Comparison of ENCODE assay signal across 28 cellular contexts in genomic region chr19:16931306-16931705, GRCh38. TPM values are rescaled to one million over a fixed set of nuclear protein-coding genes. Genes with fewer than 3 reads are reported as not detected.
"Had no signal": no experiment of that assay in that cellular context is flagged by ENCODE, and none has a peak within 500 bp of the region (broad histone marks: within the 10 kb centered on the region; RNA-seq: fewer than 3 reads in every experiment).

No MANE protein-coding gene starts in this region.

- H3K4me3 Mint-ChIP-seq: immature natural killer cell; mesothelial cell of epicardium; naive B cell; natural killer cell; nephron progenitor cell; neural progenitor cell; stimulated activated naive CD8-positive, alpha-beta T cell treated with anti-CD3 and anti-CD28 coated beads, Interleukin-15, Interleukin-2, amounts not matched to agents 100 ng/mL and 50 ng/mL, for 24 hours had no signal

- H3K27me3 ChIP-seq: heart left ventricle, neural progenitor cell, ovary, suprapubic skin, upper lobe of right lung had no signal

- H3K27ac Mint-ChIP-seq: immature natural killer cell; mesothelial cell of epicardium; naive B cell; natural killer cell; nephron progenitor cell; neural progenitor cell; stimulated activated naive CD8-positive, alpha-beta T cell treated with anti-CD3 and anti-CD28 coated beads, Interleukin-15, Interleukin-2, amounts not matched to agents 100 ng/mL and 50 ng/mL, for 24 hours had no signal

- DNase-seq: heart left ventricle; hypothalamus; immature natural killer cell; left ventricle myocardium inferior; mesendoderm; naive B cell; natural killer cell; nephron progenitor cell; ovary; retina; right cardiac atrium; small intestine; stimulated activated CD4-positive, alpha-beta T cell treated with anti-CD3 and anti-CD28 coated beads, Interleukin-1b, Interleukin-23, amount 100 ng/mL, for 48 hours; stimulated activated CD4-positive, alpha-beta T cell treated with anti-CD3 and anti-CD28 coated beads, Interleukin-2, amount 100 ng/mL, for 48 hours; stimulated activated CD4-positive, alpha-beta T cell treated with anti-CD3 and anti-CD28 coated beads, Interleukin-4, amount 100 ng/mL, for 4 hours; stimulated activated CD8-positive, alpha-beta memory T cell treated with anti-CD3 and anti-CD28 coated beads, Interleukin-4, amount 100 ng/mL, for 48 hours; stimulated activated naive CD4-positive, alpha-beta T cell; tibial artery; trophoblast cell had no signal

- H3K36me3 Mint-ChIP-seq: neural progenitor cell had no signal

- H3K9me3 ChIP-seq: ovary, prostate gland had no signal

- H3K9ac ChIP-seq: neural progenitor cell had no signal

- H3K4me1 Mint-ChIP-seq: immature natural killer cell, mesothelial cell of epicardium, naive B cell, natural killer cell, nephron progenitor cell, neural progenitor cell had no signal

- H3K4me2 ChIP-seq: neural progenitor cell had no signal

- ATAC-seq: heart left ventricle, natural killer cell, right cardiac atrium, sciatic nerve, upper lobe of right lung had no signal

- H3K4me1 ChIP-seq: heart left ventricle, left ventricle myocardium inferior, neural progenitor cell, prostate gland, suprapubic skin, tibial artery, upper lobe of right lung had no signal

- H3K4me3 ChIP-seq: heart left ventricle, left ventricle myocardium inferior, lung, neural progenitor cell, ovary, prostate gland, suprapubic skin, thoracic aorta, tibial artery, upper lobe of right lung had no signal

- H3K36me3 ChIP-seq: ovary, prostate gland, suprapubic skin, thoracic aorta, tibial artery, upper lobe of right lung had no signal

- H3K27ac ChIP-seq: heart left ventricle, left ventricle myocardium inferior, neural progenitor cell, ovary, prostate gland, suprapubic skin, thoracic aorta, tibial artery, upper lobe of right lung had no signal

- H2AFZ ChIP-seq: neural progenitor cell had no signal

RNA-seq across cellular contexts. Expression of gene F2RL3, which starts 42.5 kb away (rescaled TPM):
- total RNA-seq: mesothelial cell of epicardium had no signal
